ENCODE assay signal across 9 cellular contexts in the genomic region with DNA sequence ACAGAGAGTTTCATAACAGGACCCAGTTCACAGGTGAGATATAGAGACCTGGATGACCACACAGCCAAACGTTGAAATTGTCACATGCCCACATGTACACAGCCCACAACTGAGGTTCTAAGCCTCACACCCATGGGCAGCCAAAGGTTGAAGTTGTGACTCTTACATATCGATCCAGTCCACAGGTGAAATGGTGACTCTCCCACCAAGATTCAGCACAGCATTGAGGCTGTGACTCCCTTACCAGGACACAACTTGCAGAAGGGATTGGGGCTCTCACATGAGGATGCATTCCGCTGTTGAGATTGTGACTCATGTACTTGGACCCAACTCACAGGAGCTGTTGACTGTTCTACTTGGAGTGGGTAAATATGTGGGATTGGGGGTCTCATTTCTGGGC.
"Had no signal": no experiment of that assay in that cellular context is flagged by ENCODE, and none has a peak within 500 bp of the region (broad histone marks: within the 10 kb centered on the region; RNA-seq: fewer than 3 reads in every experiment).

No MANE protein-coding gene starts in this region.

- H3K27ac Mint-ChIP-seq: GM23338, H9, HFFc6 had no signal

- H3K27ac ChIP-seq: GM23248 had no signal

- H3K9me3 ChIP-seq: HAP-1 had no signal

- H3K4me1 Mint-ChIP-seq: GM23338, H9 had no signal

- ATAC-seq: GM23338, HCT116 had no signal

- H3K4me3 Mint-ChIP-seq: GM23338, H9, HFFc6 had no signal

- DNase-seq: GM23248, GOT3, H7, H9, HCEC 1CT, HFFc6 had no signal

- H3K4me3 ChIP-seq: GM23248, GM23338, HAP-1 had no signal

- H3K36me3 ChIP-seq: HAP-1 had no signal

- H3K4me1 ChIP-seq: HAP-1 had no signal
